In the genomic region with DNA sequence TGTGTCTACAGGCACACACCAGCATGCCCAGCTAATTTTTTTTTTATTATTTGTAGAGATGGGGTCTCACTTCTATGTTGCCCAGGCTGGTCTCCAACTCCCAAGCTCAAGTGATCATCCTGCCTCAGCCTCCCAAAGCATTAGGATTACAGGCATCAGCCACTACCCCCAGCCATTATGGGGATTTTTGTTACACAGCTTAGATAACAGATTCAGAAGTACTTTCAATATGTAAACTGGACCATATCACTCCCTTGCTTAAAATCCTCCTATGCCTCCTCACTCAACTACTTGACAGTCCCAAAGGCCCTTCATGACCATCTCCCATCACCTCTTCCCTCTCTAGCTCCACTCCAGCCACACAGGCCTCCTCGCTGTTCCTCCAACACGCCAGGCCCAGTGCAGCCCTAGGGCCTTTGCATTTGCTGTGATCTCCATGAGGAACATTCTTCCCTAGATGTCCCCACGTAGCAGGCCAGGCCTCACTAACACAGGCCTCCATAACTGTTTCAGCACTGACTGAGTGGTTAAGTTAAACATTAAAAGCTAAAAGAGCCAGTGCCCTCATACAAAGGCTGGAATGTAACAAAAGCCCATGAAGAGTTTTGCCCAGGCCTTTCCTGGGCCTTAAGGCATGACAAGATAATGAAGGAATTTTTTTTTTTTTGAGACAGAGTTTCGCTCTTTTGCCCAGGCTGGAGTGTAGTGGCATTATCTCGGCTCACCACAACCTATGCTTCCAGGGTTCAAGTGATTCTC, we compare ENCODE assay signal across 17 cellular contexts. TPM values are rescaled to one million over a fixed set of nuclear protein-coding genes. Genes with fewer than 3 reads are reported as not detected.
"Had no signal": no experiment of that assay in that cellular context is flagged by ENCODE, and none has a peak within 500 bp of the region (broad histone marks: within the 10 kb centered on the region; RNA-seq: fewer than 3 reads in every experiment).

No MANE protein-coding gene starts in this region.

- H3K4me3 Mint-ChIP-seq: stimulated activated naive CD8-positive, alpha-beta T cell treated with anti-CD3 and anti-CD28 coated beads, Interleukin-15, amount 100 ng/mL, for 72 hours had no signal

- ATAC-seq: esophagus mucosa; stimulated activated naive CD8-positive, alpha-beta T cell treated with anti-CD3 and anti-CD28 coated beads, Interleukin-15, amount 100 ng/mL, for 72 hours had no signal

- DNase-seq: activated CD4-positive, alpha-beta T cell treated with anti-CD3 and anti-CD28 coated beads, Interleukin-2, amount 50 U/mL, for 48 hours; activated CD4-positive, CD25-positive, alpha-beta regulatory T cell treated with anti-CD3 and anti-CD28 coated beads, Interleukin-2, amount 50 U/mL, for 72 hours; activated T-cell treated with anti-CD3 and anti-CD28 coated beads, Interleukin-2, amount 50 U/mL, for 48 hours; hypothalamus; kidney; mesendoderm; stimulated activated CD4-positive, alpha-beta T cell treated with anti-CD3 and anti-CD28 coated beads, Interleukin-1b, Interleukin-23, amount 100 ng/mL, for 48 hours; stimulated activated naive CD8-positive, alpha-beta T cell treated with anti-CD3 and anti-CD28 coated beads, Interleukin-15, amount 100 ng/mL, for 72 hours; SW 1271 had no signal

- H3K27ac Mint-ChIP-seq: stimulated activated naive CD8-positive, alpha-beta T cell treated with anti-CD3 and anti-CD28 coated beads, Interleukin-15, amount 100 ng/mL, for 72 hours had no signal

- H3K9me3 Mint-ChIP-seq: stimulated activated naive CD8-positive, alpha-beta T cell treated with anti-CD3 and anti-CD28 coated beads, Interleukin-15, amount 100 ng/mL, for 72 hours had no signal

- H3K27me3 Mint-ChIP-seq: stimulated activated naive CD8-positive, alpha-beta T cell treated with anti-CD3 and anti-CD28 coated beads, Interleukin-15, amount 100 ng/mL, for 72 hours had no signal

RNA-seq across cellular contexts. Expression of a gene that starts 14.7 kb away (rescaled TPM):
- total RNA-seq: ascending aorta, cardiac septum, esophagus mucosa, kidney, liver, osteoblast, SK-MEL-5, temporal lobe, ureter had no signal

RNA-seq across cellular contexts. Expression of a gene that starts 17.6 kb away (rescaled TPM):
- total RNA-seq: ascending aorta, cardiac septum, esophagus mucosa, osteoblast, SK-MEL-5, ureter had no signal

RNA-seq across cellular contexts. Expression of a gene that starts 41.0 kb away (rescaled TPM):
- total RNA-seq: ascending aorta, osteoblast, SK-MEL-5, temporal lobe had no signal
